ENCODE assay signal across 8 cellular contexts in genomic region chr9:129319938-129320481, GRCh38.
DNase-seq lines count a peak whose midpoint lies in the region; ATAC-seq and TF ChIP-seq lines count a peak whose summit lies in the region.

No MANE protein-coding gene starts in this region.

- H3K27ac ChIP-seq in iPS-20b (ENCODE audit: low read length): no peak overlapping the region

- peaks cover 20% of the 10 kb centered on the region for H3K27me3 ChIP-seq in iPS-20b (ENCODE audit: insufficient read depth, low read length)
- no peaks in the 10 kb centered on the region for H3K27me3 ChIP-seq in MG63

- H3K4me1 ChIP-seq in iPS-20b (ENCODE audit: insufficient read depth, low read length): 0 out of 2 replicates have a peak, but pooled peaks cover 4% of the 10 kb centered on the region

- H3K27ac Mint-ChIP-seq in activated T-helper 1 cell treated with anti-CD3 and anti-CD28 coated beads, Interleukin-12 subunit alpha, Interleukin-12 subunit beta, Interleukin-2, Interleukin-4 antibody, amounts not matched to agents 30 ng/mL and 10 ng/mL and 1 ng/mL, durations not matched to agents 14 hours and 24 hours and 36 hours: peak overlapping the region; percentile 29
- H3K27ac Mint-ChIP-seq in stimulated activated memory B cell treated with anti-CD40 and anti-IgM and Interleukin-4, amounts not matched to agents 10 μg/mL and 1 μg/mL and 100 μg/mL, for 72 hours: peak overlapping the region; percentile 74

- H3K36me3 ChIP-seq in iPS-20b (ENCODE audit: insufficient read depth, low read depth, low read length) (no peaks in the 10 kb centered on the region), MG63 (no peaks in the 10 kb centered on the region)

- in situ Hi-C loops in GM13976 (cut with MboI; ENCODE audit: low sequenced_read_pairs, unreplicated experiment): no loop called here

- H3K4me1 Mint-ChIP-seq in activated T-helper 1 cell treated with anti-CD3 and anti-CD28 coated beads, Interleukin-12 subunit alpha, Interleukin-12 subunit beta, Interleukin-2, Interleukin-4 antibody, amounts not matched to agents 30 ng/mL and 10 ng/mL and 1 ng/mL, durations not matched to agents 14 hours and 24 hours and 36 hours (ENCODE audit: low read depth): peaks cover 19% of the 10 kb centered on the region
- peaks cover 21% of the 10 kb centered on the region for H3K4me1 Mint-ChIP-seq in stimulated activated memory B cell treated with anti-CD40 and anti-IgM and Interleukin-4, amounts not matched to agents 10 μg/mL and 1 μg/mL and 100 μg/mL, for 72 hours

- H3K9ac ChIP-seq in iPS-20b (ENCODE audit: low read depth, low read length): peak overlapping the region; percentile 35; the same call in 1 of the 2 replicates

- ATAC-seq in stimulated activated memory B cell treated with anti-CD40 and anti-IgM and Interleukin-4, amounts not matched to agents 10 μg/mL and 1 μg/mL and 100 μg/mL, for 72 hours: no peak
- no peak for ATAC-seq in GM21515 (IDR thresholded peaks at IDR 0.05; ENCODE audit: unreplicated experiment)

- DNase-seq in GM13976 (ENCODE audit: low spot score) (peak; percentile 34), NCI-H345 treated with DMSO at 0.1 percent for 48 hours (lab: John Stamatoyannopoulos, UW; ENCODE audit: unreplicated experiment) (no peak), MG63 (no peak)
- DNase-seq in activated T-helper 1 cell treated with anti-CD3 and anti-CD28 coated beads, Interleukin-12 subunit alpha, Interleukin-12 subunit beta, Interleukin-2, Interleukin-4 antibody, amounts not matched to agents 30 ng/mL and 10 ng/mL and 1 ng/mL, durations not matched to agents 14 hours and 24 hours and 36 hours (ENCODE audit: low spot score): no peak
- no peak for DNase-seq in effector CD4-positive, alpha-beta T cell

- H3K4me3 Mint-ChIP-seq in activated T-helper 1 cell treated with anti-CD3 and anti-CD28 coated beads, Interleukin-12 subunit alpha, Interleukin-12 subunit beta, Interleukin-2, Interleukin-4 antibody, amounts not matched to agents 30 ng/mL and 10 ng/mL and 1 ng/mL, durations not matched to agents 14 hours and 24 hours and 36 hours: no peak overlapping the region
- peak overlapping the region; percentile 67 for H3K4me3 Mint-ChIP-seq in stimulated activated memory B cell treated with anti-CD40 and anti-IgM and Interleukin-4, amounts not matched to agents 10 μg/mL and 1 μg/mL and 100 μg/mL, for 72 hours

- H3K9me3 Mint-ChIP-seq in activated T-helper 1 cell treated with anti-CD3 and anti-CD28 coated beads, Interleukin-12 subunit alpha, Interleukin-12 subunit beta, Interleukin-2, Interleukin-4 antibody, amounts not matched to agents 30 ng/mL and 10 ng/mL and 1 ng/mL, durations not matched to agents 14 hours and 24 hours and 36 hours: no peaks in the 10 kb centered on the region
- no peaks in the 10 kb centered on the region for H3K9me3 Mint-ChIP-seq in stimulated activated memory B cell treated with anti-CD40 and anti-IgM and Interleukin-4, amounts not matched to agents 10 μg/mL and 1 μg/mL and 100 μg/mL, for 72 hours

- H3K4me3 ChIP-seq in iPS-20b (ENCODE audit: low read length): peak overlapping the region; percentile 38; the same call in 1 of the 2 replicates
- H3K4me3 ChIP-seq in MG63: no peak overlapping the region

- H3K9me3 ChIP-seq in iPS-20b (ENCODE audit: insufficient read depth, low read depth, low read length): no peaks in the 10 kb centered on the region
- no peaks in the 10 kb centered on the region for H3K9me3 ChIP-seq in MG63

- H3K27me3 Mint-ChIP-seq in activated T-helper 1 cell treated with anti-CD3 and anti-CD28 coated beads, Interleukin-12 subunit alpha, Interleukin-12 subunit beta, Interleukin-2, Interleukin-4 antibody, amounts not matched to agents 30 ng/mL and 10 ng/mL and 1 ng/mL, durations not matched to agents 14 hours and 24 hours and 36 hours (ENCODE audit: insufficient read depth): peaks cover 6% of the 10 kb centered on the region
- H3K27me3 Mint-ChIP-seq in stimulated activated memory B cell treated with anti-CD40 and anti-IgM and Interleukin-4, amounts not matched to agents 10 μg/mL and 1 μg/mL and 100 μg/mL, for 72 hours: peaks cover 78% of the 10 kb centered on the region

- TF ChIP-seq CTCF in GM13976 (IDR thresholded peaks at IDR 0.05; ENCODE audit: borderline replicate concordance, control extremely low read depth, extremely low read depth, insufficient read depth, missing control alignments): no peak

- H3K36me3 Mint-ChIP-seq in activated T-helper 1 cell treated with anti-CD3 and anti-CD28 coated beads, Interleukin-12 subunit alpha, Interleukin-12 subunit beta, Interleukin-2, Interleukin-4 antibody, amounts not matched to agents 30 ng/mL and 10 ng/mL and 1 ng/mL, durations not matched to agents 14 hours and 24 hours and 36 hours (ENCODE audit: low read depth): no peaks in the 10 kb centered on the region
- H3K36me3 Mint-ChIP-seq in stimulated activated memory B cell treated with anti-CD40 and anti-IgM and Interleukin-4, amounts not matched to agents 10 μg/mL and 1 μg/mL and 100 μg/mL, for 72 hours: no peaks in the 10 kb centered on the region

- intact Hi-C loops in activated T-helper 1 cell treated with anti-CD3 and anti-CD28 coated beads, Interleukin-12 subunit alpha, Interleukin-12 subunit beta, Interleukin-2, Interleukin-4 antibody, amounts not matched to agents 30 ng/mL and 10 ng/mL and 1 ng/mL, durations not matched to agents 14 hours and 24 hours and 36 hours (cut with micrococcal nuclease): loop anchor here (2.0 to 10.0 kb wide), 5 partner anchors 83 to 292 kb away; no protein-coding TSS in a partner anchor
